22 cellular contexts compared by ENCODE assay signal in genomic region chr15:38190501-38190900, GRCh38.
"Had no signal": no experiment of that assay in that cellular context is flagged by ENCODE, and none has a peak within 500 bp of the region (broad histone marks: within the 10 kb centered on the region; RNA-seq: fewer than 3 reads in every experiment).

No MANE protein-coding gene starts in this region.

- ATAC-seq: activated CD8-positive, alpha-beta memory T cell treated with anti-CD3 and anti-CD28 coated beads, Interleukin-2, amount 10 ng/mL, durations not matched to agents 7 days and 5 days; activated naive CD8-positive, alpha-beta T cell treated with anti-CD3 and anti-CD28 coated beads, Interleukin-2, amount 50 U/mL, for 24 hours; left cardiac atrium; lower lobe of right lung had no signal

- H3K4me3 ChIP-seq: lower lobe of right lung, neural progenitor cell, ovary, sigmoid colon, stomach, testis, upper lobe of left lung had no signal

- DNase-seq: activated CD4-positive, alpha-beta T cell treated with anti-CD3 and anti-CD28 coated beads, Interleukin-2, amount 50 U/mL, for 48 hours; activated CD4-positive, CD25-positive, alpha-beta regulatory T cell treated with anti-CD3 and anti-CD28 coated beads, Interleukin-2, amount 50 U/mL, for 72 hours; activated CD8-positive, alpha-beta memory T cell treated with anti-CD3 and anti-CD28 coated beads, Interleukin-2, amount 10 ng/mL, durations not matched to agents 7 days and 5 days; activated naive CD4-positive, alpha-beta T cell treated with anti-CD3 and anti-CD28 coated beads for 36 hours; activated naive CD8-positive, alpha-beta T cell treated with anti-CD3 and anti-CD28 coated beads, Interleukin-2, amount 50 U/mL, for 24 hours; activated T-cell treated with anti-CD3 and anti-CD28 coated beads, Interleukin-2, amount 50 U/mL, for 1 hour; aorta; cerebellar nuclear complex; effector memory CD4-positive, alpha-beta T cell; foreskin fibroblast; immature natural killer cell; left cardiac atrium; lower lobe of right lung; midbrain; ovary; sigmoid colon; stimulated activated CD4-positive, alpha-beta T cell treated with anti-CD3 and anti-CD28 coated beads, Interleukin-12 subunit alpha, Interleukin-12 subunit beta, amount 100 ng/mL, for 4 hours; stimulated activated CD4-positive, alpha-beta T cell treated with anti-CD3 and anti-CD28 coated beads, Interleukin-2, amount 100 ng/mL, for 24 hours; stomach; testis; upper lobe of left lung had no signal

- H3K9me3 ChIP-seq: lower lobe of right lung, ovary, sigmoid colon, stomach, testis, upper lobe of left lung had no signal

- H3K9ac ChIP-seq: neural progenitor cell had no signal

- H3K27ac ChIP-seq: lower lobe of right lung, neural progenitor cell, ovary, sigmoid colon, stomach, testis, upper lobe of left lung had no signal

- H3K36me3 ChIP-seq: lower lobe of right lung, neural progenitor cell, ovary, sigmoid colon, stomach, upper lobe of left lung had no signal

- H3K27me3 ChIP-seq: neural progenitor cell, ovary, sigmoid colon, stomach, testis, upper lobe of left lung had no signal

- H2AFZ ChIP-seq: neural progenitor cell had no signal

- H3K4me2 ChIP-seq: neural progenitor cell had no signal

- H3K4me1 ChIP-seq: lower lobe of right lung, sigmoid colon, testis, upper lobe of left lung had no signal
